15 cellular contexts compared by ENCODE assay signal in the genomic region with DNA sequence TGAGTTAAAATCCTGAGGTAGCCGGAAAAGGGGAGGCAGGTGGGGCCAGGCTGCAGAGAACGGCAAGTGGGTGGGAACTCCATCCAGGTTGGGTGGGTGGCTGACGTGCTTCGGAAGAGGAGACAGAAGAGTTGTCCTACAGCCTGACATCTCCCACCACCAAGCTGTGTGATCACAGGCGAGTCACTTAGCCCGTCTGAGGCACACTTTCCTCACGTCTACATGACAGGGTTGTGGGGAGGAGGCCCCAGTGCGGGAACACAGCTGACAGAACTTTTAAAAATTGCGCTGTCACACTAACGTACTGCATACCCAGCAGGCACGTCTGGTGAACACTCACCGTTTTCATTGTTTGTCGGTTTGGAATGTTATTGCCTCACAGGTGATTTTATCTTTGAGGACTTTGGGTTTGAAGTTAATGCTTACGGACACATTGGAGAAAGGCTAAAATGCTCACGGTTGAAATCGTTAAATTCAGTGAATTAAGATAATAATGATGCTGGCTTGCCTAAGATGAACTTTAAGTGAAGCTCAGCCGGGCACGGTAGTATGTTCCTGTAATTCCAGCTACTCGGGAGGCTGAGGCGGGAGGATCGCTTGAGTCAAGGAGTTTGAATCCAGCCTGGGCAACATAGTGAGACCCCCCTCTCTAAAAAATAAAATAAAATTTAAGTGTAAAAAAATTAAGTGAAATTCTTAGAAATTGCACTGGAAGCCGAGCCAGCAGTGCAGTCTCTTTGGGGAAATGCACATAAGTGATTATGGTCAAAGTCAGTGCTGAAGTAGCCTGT. TPM values are rescaled to one million over a fixed set of nuclear protein-coding genes. Genes with fewer than 3 reads are reported as not detected.
DNase-seq lines count a peak whose midpoint lies in the region; ATAC-seq lines count a peak whose summit lies in the region.
"Had no signal": no experiment of that assay in that cellular context is flagged by ENCODE, and none has a peak within 500 bp of the region (broad histone marks: within the 10 kb centered on the region; RNA-seq: fewer than 3 reads in every experiment).

No MANE protein-coding gene starts in this region.

- peaks cover 0 to 3% of the 10 kb centered on the region in 2 donors for H3K9me3 Mint-ChIP-seq in activated T-cell treated with anti-CD3 and anti-CD28 coated beads, Interleukin-2, amount 50 U/mL, for 72 hours
- peaks cover 9% of the 10 kb centered on the region for H3K9me3 Mint-ChIP-seq in activated T-cell treated with anti-CD3 and anti-CD28 coated beads, Interleukin-2, amount 50 U/mL, for 4 hours

- H3K36me3 Mint-ChIP-seq in activated T-cell treated with anti-CD3 and anti-CD28 coated beads, Interleukin-2, amount 50 U/mL, for 72 hours (ENCODE audit: insufficient read depth in 2 of 2): peaks cover 0 to 8% of the 10 kb centered on the region in 2 donors
- H3K36me3 Mint-ChIP-seq in activated T-cell treated with anti-CD3 and anti-CD28 coated beads, Interleukin-2, amount 50 U/mL, for 4 hours (ENCODE audit: insufficient read depth): peaks cover 3% of the 10 kb centered on the region
- H3K36me3 Mint-ChIP-seq: CD4-positive, alpha-beta memory T cell had no signal

- H3K27me3 ChIP-seq in adipocyte (replicated peaks; ENCODE audit: control insufficient read depth, insufficient read depth, low read length): no peaks in the 10 kb centered on the region
- peaks cover 0 to 4% (median 0%) of the 10 kb centered on the region in 5 donors for H3K27me3 ChIP-seq in subcutaneous abdominal adipose tissue (ENCODE audit: control insufficient read depth in 5 of 5, insufficient read depth in 4 of 5, low read length in 5 of 5)
- H3K27me3 ChIP-seq: SJCRH30 had no signal

- H3K36me3 ChIP-seq in adipocyte (ENCODE audit: control insufficient read depth, insufficient read depth, low read length, severe bottlenecking) (no peaks in the 10 kb centered on the region), subcutaneous abdominal adipose tissue (ENCODE audit: control insufficient read depth in 5 of 5, insufficient read depth in 5 of 5, low read length in 5 of 5) (peaks cover 0 to 6% (median 2%) of the 10 kb centered on the region in 5 donors)
- H3K36me3 ChIP-seq: SJCRH30 had no signal

- H3K4me1 Mint-ChIP-seq in activated T-cell treated with anti-CD3 and anti-CD28 coated beads, Interleukin-2, amount 50 U/mL, for 72 hours (ENCODE audit: low read depth): peaks cover 27% of the 10 kb centered on the region
- H3K4me1 Mint-ChIP-seq in activated T-cell treated with anti-CD3 and anti-CD28 coated beads, Interleukin-2, amount 50 U/mL, for 4 hours (ENCODE audit: low read depth): peaks cover 3% of the 10 kb centered on the region

- ATAC-seq in activated T-cell treated with anti-CD3 and anti-CD28 coated beads, Interleukin-2, amount 50 U/mL, for 72 hours (replicated peaks in 1 of 2): peak in 1 of 2 donors; percentile 84
- no peak for ATAC-seq in activated T-cell treated with anti-CD3 and anti-CD28 coated beads, Interleukin-2, amount 50 U/mL, for 4 hours
- ATAC-seq in left lobe of liver (no peak), GM18907 (IDR thresholded peaks at IDR 0.05; ENCODE audit: unreplicated experiment) (no peak)

- H3K4me3 Mint-ChIP-seq in activated T-cell treated with anti-CD3 and anti-CD28 coated beads, Interleukin-2, amount 50 U/mL, for 72 hours: peak overlapping the region in 1 of 2 donors; percentile 69
- H3K4me3 Mint-ChIP-seq in activated T-cell treated with anti-CD3 and anti-CD28 coated beads, Interleukin-2, amount 50 U/mL, for 4 hours: no peak overlapping the region

- H3K27ac ChIP-seq in subcutaneous abdominal adipose tissue (ENCODE audit: low read depth, low read length): peak overlapping the region; percentile 78
- H3K27ac ChIP-seq: SJCRH30 had no signal

- H3K27me3 Mint-ChIP-seq in activated T-cell treated with anti-CD3 and anti-CD28 coated beads, Interleukin-2, amount 50 U/mL, for 72 hours (ENCODE audit: low read depth): peaks cover 7% of the 10 kb centered on the region
- H3K27me3 Mint-ChIP-seq in activated T-cell treated with anti-CD3 and anti-CD28 coated beads, Interleukin-2, amount 50 U/mL, for 4 hours (ENCODE audit: low read depth): peaks cover 15% of the 10 kb centered on the region

- H3K9ac ChIP-seq in adipocyte (ENCODE audit: low read length) (peak overlapping the region; percentile 76), subcutaneous abdominal adipose tissue (ENCODE audit: low read length in 5 of 5) (peak overlapping the region in 1 of 5 donors; percentile 24)

- no peak overlapping the region for H3K27ac Mint-ChIP-seq in activated T-cell treated with anti-CD3 and anti-CD28 coated beads, Interleukin-2, amount 50 U/mL, for 72 hours
- H3K27ac Mint-ChIP-seq: CD4-positive, alpha-beta memory T cell; T-helper 2 cell treated with Interferon-gamma antibody and Interleukin-4, amounts not matched to agents 5 μg/mL and 100 μg/mL, for 36 hours had no signal

- H3K4me3 ChIP-seq in adipocyte (ENCODE audit: low read length) (no peak overlapping the region), subcutaneous abdominal adipose tissue (ENCODE audit: low read depth in 1 of 5, low read length in 5 of 5) (peak overlapping the region in 1 of 5 donors; percentile 7)
- H3K4me3 ChIP-seq: SJCRH30 had no signal

- H3K9me3 ChIP-seq in adipocyte (ENCODE audit: control insufficient read depth, low read length) (no peaks in the 10 kb centered on the region), subcutaneous abdominal adipose tissue (ENCODE audit: control insufficient read depth in 5 of 5, low read length in 5 of 5) (no peaks in the 10 kb centered on the region)

- H3K4me1 ChIP-seq in adipocyte (ENCODE audit: control insufficient read depth, insufficient read depth, low read length) (peaks cover 35% of the 10 kb centered on the region), subcutaneous abdominal adipose tissue (ENCODE audit: control insufficient read depth in 5 of 5, insufficient read depth in 5 of 5, low read length in 5 of 5) (peaks cover 10 to 46% (median 34%) of the 10 kb centered on the region in 5 donors)

- peak; percentile 8 to 25 for DNase-seq in activated T-cell treated with anti-CD3 and anti-CD28 coated beads, Interleukin-2, amount 50 U/mL, for 72 hours
- DNase-seq in activated T-cell treated with anti-CD3 and anti-CD28 coated beads, Interleukin-2, amount 50 U/mL, for 4 hours: no peak
- DNase-seq in adipocyte (ENCODE audit: low read depth) (no peak), left lobe of liver (ENCODE audit: low spot score) (peak; percentile 32), NOMO-1 treated with DMSO at 0.1 percent for 48 hours (lab: John Stamatoyannopoulos, UW; ENCODE audit: unreplicated experiment) (no peak), NCI-H226 (no peak)
- DNase-seq: activated CD4-positive, alpha-beta T cell treated with anti-CD3 and anti-CD28 coated beads for 1 hour; amygdala; kidney; NCI-H1694; SJCRH30 had no signal

RNA-seq across cellular contexts. Expression of a gene that starts 8.9 kb away (rescaled TPM):
- total RNA-seq in activated T-cell treated with anti-CD3 and anti-CD28 coated beads, Interleukin-2, amount 50 U/mL, for 72 hours: 10 to 100 TPM; 12.7 to 18.3 TPM
- 10 to 100 TPM; 19.2 to 22.3 (median 21.5) TPM for total RNA-seq in activated T-cell treated with anti-CD3 and anti-CD28 coated beads, Interleukin-2, amount 50 U/mL, for 4 hours
- total RNA-seq in left lobe of liver: 0.53 TPM

Comparison
In these comparisons a context has a peak if more than half of its experiments do, and no peak if none do; other contexts are left out.
1. DNase-seq: peak in activated T-cell treated with anti-CD3 and anti-CD28 coated beads, Interleukin-2, amount 50 U/mL, for 72 hours (2 of 2) and left lobe of liver (single experiment); none in activated T-cell treated with anti-CD3 and anti-CD28 coated beads, Interleukin-2, amount 50 U/mL, for 4 hours (single experiment), adipocyte (single experiment), NOMO-1 treated with DMSO at 0.1 percent for 48 hours (single experiment) and NCI-H226 (single experiment).